8 cellular contexts compared by ENCODE assay signal in genomic region chr3:196192036-196193001, GRCh38.
A peak's percentile ranks its signal among the peaks of the same experiment; 100 is the strongest.
DNase-seq lines count a peak whose midpoint lies in the region; ATAC-seq and FAIRE-seq lines count a peak whose summit lies in the region.

No MANE protein-coding gene starts in this region.

- no peaks in the 10 kb centered on the region for H3K27me3 ChIP-seq in iPS-15b (ENCODE audit: control insufficient read depth, insufficient read depth, low read length)

- no peaks in the 10 kb centered on the region for H3K36me3 ChIP-seq in iPS-15b (ENCODE audit: control insufficient read depth, insufficient read depth, low read length)

- no peaks in the 10 kb centered on the region for H3K9me3 ChIP-seq in iPS-15b (ENCODE audit: control insufficient read depth, insufficient read depth, low read length)

- H3K9ac ChIP-seq in iPS-15b (ENCODE audit: low read depth, low read length): peak overlapping the region; percentile 60

- ATAC-seq in HG03469 (IDR thresholded peaks at IDR 0.05; ENCODE audit: unreplicated experiment) (peak; percentile 30), HG02970 (IDR thresholded peaks at IDR 0.05; ENCODE audit: low FRiP score, unreplicated experiment) (no peak)
- ATAC-seq in stimulated activated naive CD8-positive, alpha-beta T cell treated with anti-CD3 and anti-CD28 coated beads, Interleukin-15, Interleukin-2, amounts not matched to agents 100 U/mL and 50 U/mL, for 24 hours: peak; percentile 51

- H3K4me3 ChIP-seq in iPS-15b (ENCODE audit: low read depth, low read length): no peak overlapping the region

- peak; percentile 49 for FAIRE-seq in GM19239 (lab: Jason Lieb, UNC)

- no peaks in the 10 kb centered on the region for H3K4me1 ChIP-seq in iPS-15b (ENCODE audit: control insufficient read depth, insufficient read depth, low read length)

- DNase-seq in GM19239 (ENCODE audit: insufficient read length, low spot score): no peak
- DNase-seq in activated CD8-positive, alpha-beta memory T cell treated with anti-CD3 and anti-CD28 coated beads, Interleukin-2, amount 50 U/mL, for 48 hours: peak; percentile 77
- DNase-seq in stimulated activated naive CD8-positive, alpha-beta T cell treated with anti-CD3 and anti-CD28 coated beads, Interleukin-15, Interleukin-2, amounts not matched to agents 100 U/mL and 50 U/mL, for 24 hours: peak; percentile 67
- no peak for DNase-seq in COLO668 (lab: John Stamatoyannopoulos, UW; ENCODE audit: unreplicated experiment)
- DNase-seq in hippocampal formation (lab: John Stamatoyannopoulos, UW): no peak

Comparison
In these comparisons a context has a peak if more than half of its experiments do, and no peak if none do; other contexts are left out.
1. DNase-seq: peak in activated CD8-positive, alpha-beta memory T cell treated with anti-CD3 and anti-CD28 coated beads, Interleukin-2, amount 50 U/mL, for 48 hours (single experiment) and stimulated activated naive CD8-positive, alpha-beta T cell treated with anti-CD3 and anti-CD28 coated beads, Interleukin-15, Interleukin-2, amounts not matched to agents 100 U/mL and 50 U/mL, for 24 hours (single experiment); none in GM19239 (single experiment), COLO668 (single experiment) and hippocampal formation (0 of 2).